Comparison of ENCODE assay signal across 15 cellular contexts in the genomic region with DNA sequence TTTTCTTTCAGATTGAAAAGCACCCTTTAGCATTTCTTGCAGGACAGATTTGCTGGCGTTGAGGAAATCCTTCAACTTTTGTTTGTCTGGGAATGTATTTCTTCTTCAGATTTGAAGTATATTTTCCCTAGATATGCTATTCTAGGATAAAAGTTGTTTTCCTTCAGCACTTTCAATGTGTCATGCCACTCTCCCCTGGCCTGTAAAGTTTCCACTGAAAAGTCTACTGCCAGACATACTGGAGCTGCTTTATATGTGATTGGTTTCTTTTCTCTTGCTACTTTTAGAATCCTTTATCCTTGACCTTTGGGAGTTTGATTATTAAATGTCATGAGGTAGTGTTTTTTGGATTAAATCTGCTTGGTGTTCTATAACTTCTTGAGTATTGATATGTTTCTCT. TPM values are rescaled to one million over a fixed set of nuclear protein-coding genes. Genes with fewer than 3 reads are reported as not detected.
DNase-seq lines count a peak whose midpoint lies in the region; ATAC-seq and TF ChIP-seq lines count a peak whose summit lies in the region.
"Had no signal": no experiment of that assay in that cellular context is flagged by ENCODE, and none has a peak within 500 bp of the region (broad histone marks: within the 10 kb centered on the region; RNA-seq: fewer than 3 reads in every experiment).

No MANE protein-coding gene starts in this region.

- H3K4me1 ChIP-seq in ascending aorta (peaks cover 3 to 7% of the 10 kb centered on the region in 2 donors), esophagus muscularis mucosa (peaks cover 0 to 5% (median under 1%) of the 10 kb centered on the region in 4 donors)
- H3K4me1 ChIP-seq in naive thymus-derived CD4-positive, alpha-beta T cell (ENCODE audit: control insufficient read depth in 2 of 2, insufficient read depth in 2 of 2, low read length in 2 of 2), result peaks cover 0 to 12% of the 10 kb centered on the region in 2 donors

- POLR2A ChIA-PET in CD4-positive, alpha-beta T cell (lab: Charles Lee), result interaction anchor here (1.2 kb wide), 1 partner anchor 44 kb away, joined by 4 read pairs; a partner anchor contains a TSS
- POLR2A ChIA-PET in naive thymus-derived CD4-positive, alpha-beta T cell (lab: Charles Lee), result interaction anchor here (1.1 to 9.3 kb wide), 2 partner anchors 43 to 547 kb away, joined by 3 to 95 read pairs; a partner anchor contains a TSS

- no peak for DNase-seq in activated CD4-positive, alpha-beta T cell treated with anti-CD3 and anti-CD28 coated beads, Interleukin-2, amount 10 ng/mL, durations not matched to agents 24 days and 14 days
- no peak for DNase-seq in activated CD4-positive, alpha-beta T cell treated with anti-CD3 and anti-CD28 coated beads for 4 hours
- DNase-seq in CD4-positive, alpha-beta T cell, result no peak
- DNase-seq in ascending aorta (ENCODE audit: low spot score in 2 of 2), result no peak
- no peak for DNase-seq in naive thymus-derived CD4-positive, alpha-beta T cell
- DNase-seq in esophagus muscularis mucosa (ENCODE audit: extremely low spot score), result no peak
- DNase-seq: ACHN; C1 segment of cervical spinal cord; Caco-2; CD8-positive, alpha-beta memory T cell; DND-41; GDM1; IMR-90 had no signal

- H3K9me3 ChIP-seq in CD4-positive, alpha-beta T cell (ENCODE audit: control insufficient read depth, low read length), result no peaks in the 10 kb centered on the region
- H3K9me3 ChIP-seq in ascending aorta, result peaks cover 0 to 8% of the 10 kb centered on the region in 2 donors
- no peaks in the 10 kb centered on the region for H3K9me3 ChIP-seq in naive thymus-derived CD4-positive, alpha-beta T cell (ENCODE audit: control insufficient read depth in 2 of 3, low read length in 3 of 3)
- H3K9me3 ChIP-seq in esophagus muscularis mucosa, result no peaks in the 10 kb centered on the region
- H3K9me3 ChIP-seq: Caco-2 had no signal

- H3K36me3 Mint-ChIP-seq in activated CD4-positive, alpha-beta T cell treated with anti-CD3 and anti-CD28 coated beads, Interleukin-2, amount 10 ng/mL, durations not matched to agents 24 days and 14 days (ENCODE audit: low read depth), result peaks cover 3% of the 10 kb centered on the region
- H3K36me3 Mint-ChIP-seq in CD4-positive, alpha-beta T cell (ENCODE audit: low read depth), result no peaks in the 10 kb centered on the region
- H3K36me3 Mint-ChIP-seq in naive thymus-derived CD4-positive, alpha-beta T cell, result peaks cover 0 to 34% (median 4%) of the 10 kb centered on the region in 5 donors

- WGBS in esophagus muscularis mucosa, result 71% methylated on average over 1 of the region's 1 CpG

- no peak overlapping the region for H3K4me3 ChIP-seq in ascending aorta
- H3K4me3 ChIP-seq in naive thymus-derived CD4-positive, alpha-beta T cell (ENCODE audit: low read length), result no peak overlapping the region
- no peak overlapping the region for H3K4me3 ChIP-seq in esophagus muscularis mucosa

- no peak for ATAC-seq in CD4-positive, alpha-beta T cell (ENCODE audit: poor library complexity)
- ATAC-seq in naive thymus-derived CD4-positive, alpha-beta T cell, result no peak
- no peak for ATAC-seq in HG03378 (IDR thresholded peaks at IDR 0.05; ENCODE audit: unreplicated experiment)
- ATAC-seq: HCT116 had no signal

- peak overlapping the region; percentile 9 for H3K4me3 Mint-ChIP-seq in activated CD4-positive, alpha-beta T cell treated with anti-CD3 and anti-CD28 coated beads, Interleukin-2, amount 10 ng/mL, durations not matched to agents 24 days and 14 days
- H3K4me3 Mint-ChIP-seq in CD4-positive, alpha-beta T cell, result no peak overlapping the region
- peak overlapping the region in 9 of 10 donors; percentile 3 to 59 (median 34) for H3K4me3 Mint-ChIP-seq in naive thymus-derived CD4-positive, alpha-beta T cell

- peaks cover 22% of the 10 kb centered on the region for H3K9me3 Mint-ChIP-seq in activated CD4-positive, alpha-beta T cell treated with anti-CD3 and anti-CD28 coated beads, Interleukin-2, amount 10 ng/mL, durations not matched to agents 24 days and 14 days
- peaks cover 9% of the 10 kb centered on the region for H3K9me3 Mint-ChIP-seq in CD4-positive, alpha-beta T cell
- H3K9me3 Mint-ChIP-seq in naive thymus-derived CD4-positive, alpha-beta T cell, result peaks cover 1 to 37% (median 13%) of the 10 kb centered on the region in 11 donors

- CTCF ChIA-PET in CD4-positive, alpha-beta T cell (lab: Charles Lee), result no interaction called here
- CTCF ChIA-PET in naive thymus-derived CD4-positive, alpha-beta T cell (lab: Charles Lee), result interaction anchor here (1.1 kb wide), 1 partner anchor 18 kb away, joined by 3 read pairs; no protein-coding TSS in a partner anchor

- no peak overlapping the region for H3K27ac Mint-ChIP-seq in activated CD4-positive, alpha-beta T cell treated with anti-CD3 and anti-CD28 coated beads, Interleukin-2, amount 10 ng/mL, durations not matched to agents 24 days and 14 days
- peak overlapping the region; percentile 5 for H3K27ac Mint-ChIP-seq in CD4-positive, alpha-beta T cell
- H3K27ac Mint-ChIP-seq in naive thymus-derived CD4-positive, alpha-beta T cell, result peak overlapping the region in 6 of 9 donors; percentile 0 to 63 (median 13)
- H3K27ac Mint-ChIP-seq: CD8-positive, alpha-beta memory T cell had no signal

- no peak for TF ChIP-seq POLR2A in esophagus muscularis mucosa (IDR thresholded peaks at IDR 0.05; ENCODE audit: low read depth)

- H3K27me3 ChIP-seq in CD4-positive, alpha-beta T cell (ENCODE audit: control insufficient read depth, insufficient read depth, low read length), result no peaks in the 10 kb centered on the region
- H3K27me3 ChIP-seq in ascending aorta (no peaks in the 10 kb centered on the region), esophagus muscularis mucosa (no peaks in the 10 kb centered on the region)
- no peaks in the 10 kb centered on the region for H3K27me3 ChIP-seq in naive thymus-derived CD4-positive, alpha-beta T cell (ENCODE audit: control insufficient read depth in 2 of 2, insufficient read depth in 2 of 2, low read length in 2 of 2)

- intact Hi-C loops in activated CD4-positive, alpha-beta T cell treated with anti-CD3 and anti-CD28 coated beads, Interleukin-2, amount 10 ng/mL, durations not matched to agents 24 days and 14 days (cut with micrococcal nuclease), result no loop called here
- intact Hi-C loops in CD4-positive, alpha-beta T cell (cut with DNase I, micrococcal nuclease), result no loop called here
- intact Hi-C loops in ascending aorta (cut with DNase I), result no loop called here
- intact Hi-C loops in naive thymus-derived CD4-positive, alpha-beta T cell (cut with micrococcal nuclease), result no loop called here
- intact Hi-C loops in esophagus muscularis mucosa (cut with DNase I), result no loop called here

- peaks cover 8% of the 10 kb centered on the region for H3K27me3 Mint-ChIP-seq in activated CD4-positive, alpha-beta T cell treated with anti-CD3 and anti-CD28 coated beads, Interleukin-2, amount 10 ng/mL, durations not matched to agents 24 days and 14 days
- no peaks in the 10 kb centered on the region for H3K27me3 Mint-ChIP-seq in CD4-positive, alpha-beta T cell
- peaks cover 0 to 22% (median 0%) of the 10 kb centered on the region in 5 donors for H3K27me3 Mint-ChIP-seq in naive thymus-derived CD4-positive, alpha-beta T cell

- TF ChIP-seq EP300 in esophagus muscularis mucosa (IDR thresholded peaks at IDR 0.05), result no peak

- no peak overlapping the region for H3K27ac ChIP-seq in CD4-positive, alpha-beta T cell (ENCODE audit: low read depth, low read length)
- peak overlapping the region; percentile 29 to 61 for H3K27ac ChIP-seq in ascending aorta
- no peak overlapping the region for H3K27ac ChIP-seq in naive thymus-derived CD4-positive, alpha-beta T cell (ENCODE audit: low read depth, low read length)
- no peak overlapping the region for H3K27ac ChIP-seq in esophagus muscularis mucosa (replicated peaks in 1 of 4)

- no peaks in the 10 kb centered on the region for H3K36me3 ChIP-seq in ascending aorta
- no peaks in the 10 kb centered on the region for H3K36me3 ChIP-seq in naive thymus-derived CD4-positive, alpha-beta T cell (ENCODE audit: control insufficient read depth in 2 of 3, insufficient read depth in 3 of 3, low read length in 3 of 3)
- no peaks in the 10 kb centered on the region for H3K36me3 ChIP-seq in esophagus muscularis mucosa

- no peak for TF ChIP-seq CTCF in CD4-positive, alpha-beta T cell (IDR thresholded peaks at IDR 0.05)
- TF ChIP-seq CTCF in ascending aorta (IDR thresholded peaks at IDR 0.05) (no peak), esophagus muscularis mucosa (IDR thresholded peaks at IDR 0.05) (no peak)

- peaks cover 29% of the 10 kb centered on the region for H3K4me1 Mint-ChIP-seq in activated CD4-positive, alpha-beta T cell treated with anti-CD3 and anti-CD28 coated beads, Interleukin-2, amount 10 ng/mL, durations not matched to agents 24 days and 14 days
- peaks cover 37% of the 10 kb centered on the region for H3K4me1 Mint-ChIP-seq in CD4-positive, alpha-beta T cell (ENCODE audit: low read depth)
- H3K4me1 Mint-ChIP-seq in naive thymus-derived CD4-positive, alpha-beta T cell, result peaks cover 20 to 47% (median 39%) of the 10 kb centered on the region in 7 donors

RNA-seq across cellular contexts. Expression of a gene that starts 44.2 kb away (rescaled TPM):
- 133 and 142 TPM in 2 replicates for total RNA-seq in activated CD4-positive, alpha-beta T cell treated with anti-CD3 and anti-CD28 coated beads, Interleukin-2, amount 10 ng/mL, durations not matched to agents 24 days and 14 days
- total RNA-seq in CD4-positive, alpha-beta T cell, result 100 to 1,000 TPM; 218 to 229 TPM
- total RNA-seq in ascending aorta (73.1 TPM), esophagus muscularis mucosa (10 to 100 TPM; 27.8 to 77.0 (median 47.4) TPM)
- total RNA-seq in naive thymus-derived CD4-positive, alpha-beta T cell, result 100 to 1,000 TPM; 122 to 264 (median 134) TPM
- 100 to 1,000 TPM; 115 to 185 TPM for polyA plus RNA-seq in naive thymus-derived CD4-positive, alpha-beta T cell

Comparison
In these comparisons a context has a peak if more than half of its experiments do, and no peak if none do; other contexts are left out.
1. H3K27ac ChIP-seq: peak in ascending aorta (2 of 2); none in CD4-positive, alpha-beta T cell (single experiment), naive thymus-derived CD4-positive, alpha-beta T cell (single experiment) and esophagus muscularis mucosa (0 of 4).